8 cellular contexts compared by ENCODE assay signal in the genomic region with DNA sequence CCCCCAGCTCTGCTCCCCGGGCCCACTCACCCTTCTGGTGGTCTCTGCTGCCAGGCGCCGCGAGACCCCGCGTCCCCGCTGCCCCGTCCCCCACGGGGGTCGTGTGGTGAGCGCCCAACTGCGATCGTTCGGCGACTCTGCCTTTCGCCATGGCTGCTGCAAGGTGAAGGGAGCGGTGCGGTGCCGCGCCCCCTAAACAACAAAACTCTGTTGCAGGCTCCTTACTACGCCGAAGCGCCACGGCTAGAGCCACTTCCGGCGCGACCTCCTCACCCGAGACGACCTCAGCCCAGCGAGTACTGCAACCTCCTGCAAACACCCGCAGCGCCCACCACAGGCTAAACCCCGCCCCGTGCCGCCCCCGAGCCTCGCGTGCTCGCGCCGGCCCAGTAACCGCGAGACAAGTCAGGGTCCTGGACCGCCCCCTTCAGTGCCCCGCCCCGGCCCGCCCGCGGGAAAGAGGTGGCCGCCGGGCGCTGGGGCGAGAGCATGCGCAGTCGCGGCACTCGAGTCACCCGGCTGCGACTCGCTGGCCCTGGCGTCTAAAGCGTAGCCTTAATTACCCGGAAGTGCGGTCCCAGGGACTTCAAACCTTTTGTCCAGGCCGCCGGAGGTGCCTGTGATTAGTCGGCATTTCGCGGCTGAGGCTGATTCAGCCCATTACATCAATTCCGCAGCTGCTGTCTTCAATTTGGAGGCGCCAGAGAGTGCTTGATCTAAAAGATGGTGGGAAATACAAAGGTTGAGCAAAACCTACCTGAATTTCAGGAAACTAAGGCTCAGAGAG. TPM values are rescaled to one million over a fixed set of nuclear protein-coding genes. Genes with fewer than 3 reads are reported as not detected.
DNase-seq lines count a peak whose midpoint lies in the region; ATAC-seq and TF ChIP-seq lines count a peak whose summit lies in the region.

A gene with protein sequence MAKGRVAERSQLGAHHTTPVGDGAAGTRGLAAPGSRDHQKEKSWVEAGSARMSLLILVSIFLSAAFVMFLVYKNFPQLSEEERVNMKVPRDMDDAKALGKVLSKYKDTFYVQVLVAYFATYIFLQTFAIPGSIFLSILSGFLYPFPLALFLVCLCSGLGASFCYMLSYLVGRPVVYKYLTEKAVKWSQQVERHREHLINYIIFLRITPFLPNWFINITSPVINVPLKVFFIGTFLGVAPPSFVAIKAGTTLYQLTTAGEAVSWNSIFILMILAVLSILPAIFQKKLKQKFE (minus strand): TSS at position 303 of the 787 bp plus-strand sequence. CDS start 152 bp downstream, at position 151.

- no peaks in the 10 kb centered on the region for H3K9me2 ChIP-seq in PC-3 (replicated peaks; ENCODE audit: low read length)

- peaks cover 11% of the 10 kb centered on the region for H4K20me1 ChIP-seq in PC-3 (ENCODE audit: low read length)

- H3K27me3 ChIP-seq in PC-3 (ENCODE audit: low read length) (no peaks in the 10 kb centered on the region), mucosa of stomach (ENCODE audit: control insufficient read depth, insufficient read depth, low read length) (no peaks in the 10 kb centered on the region)

- peak within 1 kb of the TSS; percentile 98 for H3K4me3 ChIP-seq in PC-3 (ENCODE audit: low read length)
- H3K4me3 ChIP-seq in mucosa of stomach (ENCODE audit: low read length) = peak within 1 kb of the TSS; percentile 90

- 0 out of 2 replicates have a peak, but pooled peaks cover 3% of the 10 kb centered on the region for H3K36me3 ChIP-seq in PC-3 (ENCODE audit: low read depth, low read length)
- H3K36me3 ChIP-seq in mucosa of stomach (ENCODE audit: control insufficient read depth, insufficient read depth, low read length) = no peaks in the 10 kb centered on the region

- H3K4me1 ChIP-seq in PC-3 (ENCODE audit: insufficient read depth, low read length) (peaks cover 17% of the 10 kb centered on the region), mucosa of stomach (ENCODE audit: control insufficient read depth, insufficient read depth, low read length) (peaks cover 24% of the 10 kb centered on the region)

- H3K9ac ChIP-seq in PC-3 (ENCODE audit: low read length) (peak within 1 kb of the TSS; percentile 96), mucosa of stomach (ENCODE audit: low read length) (peak within 1 kb of the TSS; percentile 96)

- CTCF ChIA-PET in PC-3 (lab: Charles Lee) = interaction anchor here (0.6 kb wide), 1 partner anchor 76 kb away, joined by 4 read pairs; no protein-coding TSS in a partner anchor

- POLR2A ChIA-PET in PC-3 (lab: Charles Lee; ENCODE audit: unreplicated experiment) = no interaction called here

- peak; percentile 80 for TF ChIP-seq POLR2A in erythroblast (IDR thresholded peaks at IDR 0.05; ENCODE audit: low read length)

- ATAC-seq in GM21576 (IDR thresholded peaks at IDR 0.05; ENCODE audit: unreplicated experiment) = peak; percentile 96
- peak; percentile 96 for ATAC-seq in PC-3

- H3K27ac ChIP-seq in PC-3 (ENCODE audit: low read length) = peak within 1 kb of the TSS; percentile 86

- peaks cover 50% of the 10 kb centered on the region for H3K79me2 ChIP-seq in PC-3 (ENCODE audit: low read length)

- H3K9me3 ChIP-seq in PC-3 (ENCODE audit: low read length) (no peaks in the 10 kb centered on the region), mucosa of stomach (ENCODE audit: control insufficient read depth, low read length) (no peaks in the 10 kb centered on the region)

- no TSS peak for BruUV-seq in PC-3 (replicated peaks; lab: Mats Ljungman, UMichigan)

- H2AFZ ChIP-seq in PC-3 (ENCODE audit: low read length) = peak within 1 kb of the TSS; percentile 96

- H3K4me2 ChIP-seq in PC-3 (ENCODE audit: low read length) = peak within 1 kb of the TSS; percentile 94

- intact Hi-C loops in PC-3 (cut with micrococcal nuclease) = loop anchor here (1.0 to 2.0 kb wide), 2 partner anchors 47 to 70 kb away; a partner anchor contains a TSS

- no peak for TF ChIP-seq RAD21 in Ishikawa (IDR thresholded peaks at IDR 0.05; ENCODE audit: low read depth)

- no peak for TF ChIP-seq EP300 in Ishikawa (IDR thresholded peaks at IDR 0.05; ENCODE audit: borderline replicate concordance)

- H3F3A ChIP-seq in PC-3 (ENCODE audit: low read length, unreplicated experiment) = no peaks in the 10 kb centered on the region

- TF ChIP-seq CTCF in PC-3 (conservative IDR thresholded peaks at IDR 0.05; ENCODE audit: low read depth, low read length) = peak; percentile 25; the same call in 1 of the 2 replicates

- peak; percentile 83 for DNase-seq in DMS114 treated with DMSO at 0.1 percent for 48 hours (lab: John Stamatoyannopoulos, UW; ENCODE audit: unreplicated experiment)
- peak; percentile 96 for DNase-seq in PC-3
- peak; percentile 99 for DNase-seq in activated T-cell treated with anti-CD3 and anti-CD28 coated beads, Interleukin-2, amount 50 U/mL, for 1 hour
- DNase-seq in erythroblast (lab: John Stamatoyannopoulos, UW) = peak; percentile 99
- peak; percentile 99 for DNase-seq in stimulated activated CD8-positive, alpha-beta memory T cell treated with anti-CD3 and anti-CD28 coated beads, Interleukin-7, amount 100 ng/mL, for 1 hour (ENCODE audit: low read depth in 2 of 2)

TF ChIP-seq in Ishikawa, 13 proteins besides CTCF, POLR2A, EP300 and RAD21:
- TF ChIP-seq, protein P1, sequence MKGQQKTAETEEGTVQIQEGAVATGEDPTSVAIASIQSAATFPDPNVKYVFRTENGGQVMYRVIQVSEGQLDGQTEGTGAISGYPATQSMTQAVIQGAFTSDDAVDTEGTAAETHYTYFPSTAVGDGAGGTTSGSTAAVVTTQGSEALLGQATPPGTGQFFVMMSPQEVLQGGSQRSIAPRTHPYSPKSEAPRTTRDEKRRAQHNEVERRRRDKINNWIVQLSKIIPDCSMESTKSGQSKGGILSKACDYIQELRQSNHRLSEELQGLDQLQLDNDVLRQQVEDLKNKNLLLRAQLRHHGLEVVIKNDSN (IDR thresholded peaks at IDR 0.05) = no peak; the same call in 1 of the 2 replicates
- TF ChIP-seq EGR1 (IDR thresholded peaks at IDR 0.05) = peak; percentile 30; the same call in 1 of the 2 replicates
- TF ChIP-seq, protein P2, sequence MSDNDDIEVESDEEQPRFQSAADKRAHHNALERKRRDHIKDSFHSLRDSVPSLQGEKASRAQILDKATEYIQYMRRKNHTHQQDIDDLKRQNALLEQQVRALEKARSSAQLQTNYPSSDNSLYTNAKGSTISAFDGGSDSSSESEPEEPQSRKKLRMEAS (IDR thresholded peaks at IDR 0.05) = peak; percentile 55; the same call in 1 of the 2 replicates
- TF ChIP-seq FOXM1 (IDR thresholded peaks at IDR 0.05; ENCODE audit: borderline replicate concordance, low read depth) = no peak
- TF ChIP-seq ZBTB7A (IDR thresholded peaks at IDR 0.05; ENCODE audit: low read depth) = peak; percentile 93
- no peak for TF ChIP-seq CEBPB (IDR thresholded peaks at IDR 0.05)
- TF ChIP-seq CREB1 (IDR thresholded peaks at IDR 0.05; ENCODE audit: low read depth) = peak; percentile 67; the same call in 1 of the 2 replicates
- TF ChIP-seq TAF1 (IDR thresholded peaks at IDR 0.05; ENCODE audit: low read depth) = peak; percentile 59
- no peak for TF ChIP-seq NFIC (IDR thresholded peaks at IDR 0.05)
- peak; percentile 73; the same call in 1 of the 2 replicates for TF ChIP-seq YY1 (IDR thresholded peaks at IDR 0.05; ENCODE audit: low read depth)
- peak; percentile 40; the same call in 1 of the 2 replicates for TF ChIP-seq TEAD4 (IDR thresholded peaks at IDR 0.05)
- TF ChIP-seq TCF12 (IDR thresholded peaks at IDR 0.05; ENCODE audit: low read depth) = peak; percentile 66; the same call in 1 of the 2 replicates
- TF ChIP-seq, protein P3, sequence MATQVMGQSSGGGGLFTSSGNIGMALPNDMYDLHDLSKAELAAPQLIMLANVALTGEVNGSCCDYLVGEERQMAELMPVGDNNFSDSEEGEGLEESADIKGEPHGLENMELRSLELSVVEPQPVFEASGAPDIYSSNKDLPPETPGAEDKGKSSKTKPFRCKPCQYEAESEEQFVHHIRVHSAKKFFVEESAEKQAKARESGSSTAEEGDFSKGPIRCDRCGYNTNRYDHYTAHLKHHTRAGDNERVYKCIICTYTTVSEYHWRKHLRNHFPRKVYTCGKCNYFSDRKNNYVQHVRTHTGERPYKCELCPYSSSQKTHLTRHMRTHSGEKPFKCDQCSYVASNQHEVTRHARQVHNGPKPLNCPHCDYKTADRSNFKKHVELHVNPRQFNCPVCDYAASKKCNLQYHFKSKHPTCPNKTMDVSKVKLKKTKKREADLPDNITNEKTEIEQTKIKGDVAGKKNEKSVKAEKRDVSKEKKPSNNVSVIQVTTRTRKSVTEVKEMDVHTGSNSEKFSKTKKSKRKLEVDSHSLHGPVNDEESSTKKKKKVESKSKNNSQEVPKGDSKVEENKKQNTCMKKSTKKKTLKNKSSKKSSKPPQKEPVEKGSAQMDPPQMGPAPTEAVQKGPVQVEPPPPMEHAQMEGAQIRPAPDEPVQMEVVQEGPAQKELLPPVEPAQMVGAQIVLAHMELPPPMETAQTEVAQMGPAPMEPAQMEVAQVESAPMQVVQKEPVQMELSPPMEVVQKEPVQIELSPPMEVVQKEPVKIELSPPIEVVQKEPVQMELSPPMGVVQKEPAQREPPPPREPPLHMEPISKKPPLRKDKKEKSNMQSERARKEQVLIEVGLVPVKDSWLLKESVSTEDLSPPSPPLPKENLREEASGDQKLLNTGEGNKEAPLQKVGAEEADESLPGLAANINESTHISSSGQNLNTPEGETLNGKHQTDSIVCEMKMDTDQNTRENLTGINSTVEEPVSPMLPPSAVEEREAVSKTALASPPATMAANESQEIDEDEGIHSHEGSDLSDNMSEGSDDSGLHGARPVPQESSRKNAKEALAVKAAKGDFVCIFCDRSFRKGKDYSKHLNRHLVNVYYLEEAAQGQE (IDR thresholded peaks at IDR 0.05; ENCODE audit: low read depth) = no peak

RNA-seq across cellular contexts. Expression of the gene that starts here (rescaled TPM):
- 83.6 and 87.6 TPM in 2 replicates for total RNA-seq in PC-3 (2014; rRNA removed)

Comparison
In these comparisons a context has a peak if more than half of its experiments do, and no peak if none do; other contexts are left out.
1. Peak in every context shown above with its lines: DNase-seq, ATAC-seq, H3K4me3 ChIP-seq and H3K27ac ChIP-seq.